1 cellular context compared by ENCODE assay signal in the genomic region with DNA sequence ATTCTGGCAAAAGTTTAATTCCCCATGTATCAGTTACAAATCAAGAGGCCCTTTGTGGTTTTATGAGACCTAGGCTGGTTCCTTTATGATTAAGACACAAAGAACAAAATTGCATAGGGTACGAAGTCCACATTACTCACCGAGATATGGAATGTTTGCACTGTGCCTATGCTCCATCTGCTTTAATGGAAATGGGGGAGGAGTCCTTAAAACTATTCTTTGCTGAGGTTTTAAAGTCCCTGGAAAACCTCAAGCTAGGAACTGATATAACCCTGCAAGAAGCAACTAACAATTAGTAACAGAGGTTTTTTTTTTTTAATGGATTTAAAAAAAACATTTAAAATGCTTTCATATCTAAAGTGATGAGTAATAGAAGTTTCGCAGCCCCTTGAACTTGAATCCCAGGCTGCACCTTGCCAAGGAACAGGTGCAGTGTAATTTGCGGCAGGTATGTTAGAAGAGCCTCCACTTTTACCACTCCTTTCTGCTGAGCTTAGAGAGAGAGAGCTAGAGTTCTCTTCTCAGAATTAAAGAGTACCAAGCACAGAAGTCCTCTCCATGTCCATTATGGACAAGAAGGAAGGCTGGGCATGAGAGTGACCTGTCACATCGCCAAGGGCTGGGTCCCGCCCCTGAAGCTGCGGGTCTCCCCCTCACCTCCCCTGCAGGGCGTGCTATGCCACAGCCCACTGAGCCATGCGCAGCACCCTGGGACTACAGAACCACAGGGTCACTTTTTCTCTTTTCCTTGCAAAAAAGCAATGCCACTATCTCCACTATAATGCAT.
TF ChIP-seq lines count a peak whose summit lies in the region.

No MANE protein-coding gene starts in this region.

TF ChIP-seq in HEK293, 187 proteins besides CTCF, POLR2A, EP300 and RAD21 (continued from another document):
- TF ChIP-seq, protein P1, sequence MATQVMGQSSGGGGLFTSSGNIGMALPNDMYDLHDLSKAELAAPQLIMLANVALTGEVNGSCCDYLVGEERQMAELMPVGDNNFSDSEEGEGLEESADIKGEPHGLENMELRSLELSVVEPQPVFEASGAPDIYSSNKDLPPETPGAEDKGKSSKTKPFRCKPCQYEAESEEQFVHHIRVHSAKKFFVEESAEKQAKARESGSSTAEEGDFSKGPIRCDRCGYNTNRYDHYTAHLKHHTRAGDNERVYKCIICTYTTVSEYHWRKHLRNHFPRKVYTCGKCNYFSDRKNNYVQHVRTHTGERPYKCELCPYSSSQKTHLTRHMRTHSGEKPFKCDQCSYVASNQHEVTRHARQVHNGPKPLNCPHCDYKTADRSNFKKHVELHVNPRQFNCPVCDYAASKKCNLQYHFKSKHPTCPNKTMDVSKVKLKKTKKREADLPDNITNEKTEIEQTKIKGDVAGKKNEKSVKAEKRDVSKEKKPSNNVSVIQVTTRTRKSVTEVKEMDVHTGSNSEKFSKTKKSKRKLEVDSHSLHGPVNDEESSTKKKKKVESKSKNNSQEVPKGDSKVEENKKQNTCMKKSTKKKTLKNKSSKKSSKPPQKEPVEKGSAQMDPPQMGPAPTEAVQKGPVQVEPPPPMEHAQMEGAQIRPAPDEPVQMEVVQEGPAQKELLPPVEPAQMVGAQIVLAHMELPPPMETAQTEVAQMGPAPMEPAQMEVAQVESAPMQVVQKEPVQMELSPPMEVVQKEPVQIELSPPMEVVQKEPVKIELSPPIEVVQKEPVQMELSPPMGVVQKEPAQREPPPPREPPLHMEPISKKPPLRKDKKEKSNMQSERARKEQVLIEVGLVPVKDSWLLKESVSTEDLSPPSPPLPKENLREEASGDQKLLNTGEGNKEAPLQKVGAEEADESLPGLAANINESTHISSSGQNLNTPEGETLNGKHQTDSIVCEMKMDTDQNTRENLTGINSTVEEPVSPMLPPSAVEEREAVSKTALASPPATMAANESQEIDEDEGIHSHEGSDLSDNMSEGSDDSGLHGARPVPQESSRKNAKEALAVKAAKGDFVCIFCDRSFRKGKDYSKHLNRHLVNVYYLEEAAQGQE (tag by site-specific recombination; IDR thresholded peaks at IDR 0.05) = no peak
- TF ChIP-seq ZNF530 (tag by site-specific recombination; IDR thresholded peaks at IDR 0.05; ENCODE audit: low read depth) (no peak), ZNF366 (tag by site-specific recombination; conservative IDR thresholded peaks at IDR 0.05) (peak; percentile 42), ZNF658 (tag by site-specific recombination; IDR thresholded peaks at IDR 0.05) (no peak), ZNF521 (tag by site-specific recombination; IDR thresholded peaks at IDR 0.05) (no peak), ZNF792 (tag by site-specific recombination; IDR thresholded peaks at IDR 0.05) (no peak), KLF10 (tag by site-specific recombination; IDR thresholded peaks at IDR 0.05) (peak; percentile 55; the same call in 1 of the 2 replicates), ZNF624 (tag by site-specific recombination; IDR thresholded peaks at IDR 0.05) (no peak), ZNF133 (tag by site-specific recombination; IDR thresholded peaks at IDR 0.05) (no peak), ZNF555 (tag by site-specific recombination; conservative IDR thresholded peaks at IDR 0.05) (no peak), ZNF560 (tag by site-specific recombination; IDR thresholded peaks at IDR 0.05; ENCODE audit: borderline replicate concordance) (no peak)
- TF ChIP-seq, protein P2, sequence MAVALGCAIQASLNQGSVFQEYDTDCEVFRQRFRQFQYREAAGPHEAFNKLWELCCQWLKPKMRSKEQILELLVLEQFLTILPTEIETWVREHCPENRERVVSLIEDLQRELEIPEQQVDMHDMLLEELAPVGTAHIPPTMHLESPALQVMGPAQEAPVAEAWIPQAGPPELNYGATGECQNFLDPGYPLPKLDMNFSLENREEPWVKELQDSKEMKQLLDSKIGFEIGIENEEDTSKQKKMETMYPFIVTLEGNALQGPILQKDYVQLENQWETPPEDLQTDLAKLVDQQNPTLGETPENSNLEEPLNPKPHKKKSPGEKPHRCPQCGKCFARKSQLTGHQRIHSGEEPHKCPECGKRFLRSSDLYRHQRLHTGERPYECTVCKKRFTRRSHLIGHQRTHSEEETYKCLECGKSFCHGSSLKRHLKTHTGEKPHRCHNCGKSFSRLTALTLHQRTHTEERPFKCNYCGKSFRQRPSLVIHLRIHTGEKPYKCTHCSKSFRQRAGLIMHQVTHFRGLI (tag by site-specific recombination; IDR thresholded peaks at IDR 0.05) = no peak
- TF ChIP-seq, protein P3, sequence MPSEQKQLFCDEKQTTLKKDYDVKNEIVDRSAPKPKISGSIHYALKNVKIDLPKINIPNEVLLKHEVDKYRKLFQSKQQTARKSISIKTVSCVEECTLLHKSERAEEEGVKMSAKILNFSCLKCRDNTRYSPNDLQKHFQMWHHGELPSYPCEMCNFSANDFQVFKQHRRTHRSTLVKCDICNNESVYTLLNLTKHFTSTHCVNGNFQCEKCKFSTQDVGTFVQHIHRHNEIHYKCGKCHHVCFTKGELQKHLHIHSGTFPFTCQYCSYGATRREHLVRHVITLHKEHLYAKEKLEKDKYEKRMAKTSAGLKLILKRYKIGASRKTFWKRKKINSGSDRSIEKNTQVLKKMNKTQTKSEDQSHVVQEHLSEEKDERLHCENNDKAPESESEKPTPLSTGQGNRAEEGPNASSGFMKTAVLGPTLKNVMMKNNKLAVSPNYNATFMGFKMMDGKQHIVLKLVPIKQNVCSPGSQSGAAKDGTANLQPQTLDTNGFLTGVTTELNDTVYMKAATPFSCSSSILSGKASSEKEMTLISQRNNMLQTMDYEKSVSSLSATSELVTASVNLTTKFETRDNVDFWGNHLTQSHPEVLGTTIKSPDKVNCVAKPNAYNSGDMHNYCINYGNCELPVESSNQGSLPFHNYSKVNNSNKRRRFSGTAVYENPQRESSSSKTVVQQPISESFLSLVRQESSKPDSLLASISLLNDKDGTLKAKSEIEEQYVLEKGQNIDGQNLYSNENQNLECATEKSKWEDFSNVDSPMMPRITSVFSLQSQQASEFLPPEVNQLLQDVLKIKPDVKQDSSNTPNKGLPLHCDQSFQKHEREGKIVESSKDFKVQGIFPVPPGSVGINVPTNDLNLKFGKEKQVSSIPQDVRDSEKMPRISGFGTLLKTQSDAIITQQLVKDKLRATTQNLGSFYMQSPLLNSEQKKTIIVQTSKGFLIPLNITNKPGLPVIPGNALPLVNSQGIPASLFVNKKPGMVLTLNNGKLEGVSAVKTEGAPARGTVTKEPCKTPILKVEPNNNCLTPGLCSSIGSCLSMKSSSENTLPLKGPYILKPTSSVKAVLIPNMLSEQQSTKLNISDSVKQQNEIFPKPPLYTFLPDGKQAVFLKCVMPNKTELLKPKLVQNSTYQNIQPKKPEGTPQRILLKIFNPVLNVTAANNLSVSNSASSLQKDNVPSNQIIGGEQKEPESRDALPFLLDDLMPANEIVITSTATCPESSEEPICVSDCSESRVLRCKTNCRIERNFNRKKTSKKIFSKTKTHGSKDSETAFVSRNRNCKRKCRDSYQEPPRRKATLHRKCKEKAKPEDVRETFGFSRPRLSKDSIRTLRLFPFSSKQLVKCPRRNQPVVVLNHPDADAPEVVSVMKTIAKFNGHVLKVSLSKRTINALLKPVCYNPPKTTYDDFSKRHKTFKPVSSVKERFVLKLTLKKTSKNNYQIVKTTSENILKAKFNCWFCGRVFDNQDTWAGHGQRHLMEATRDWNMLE (tag by site-specific recombination; conservative IDR thresholded peaks at IDR 0.05; ENCODE audit: low read depth) = no peak
- TF ChIP-seq, protein P4, sequence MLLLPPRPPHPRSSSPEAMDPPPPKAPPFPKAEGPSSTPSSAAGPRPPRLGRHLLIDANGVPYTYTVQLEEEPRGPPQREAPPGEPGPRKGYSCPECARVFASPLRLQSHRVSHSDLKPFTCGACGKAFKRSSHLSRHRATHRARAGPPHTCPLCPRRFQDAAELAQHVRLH (tag by site-specific recombination; IDR thresholded peaks at IDR 0.05) = peak; percentile 41; the same call in 1 of the 2 replicates
